24 cellular contexts compared by ENCODE assay signal in the genomic region with DNA sequence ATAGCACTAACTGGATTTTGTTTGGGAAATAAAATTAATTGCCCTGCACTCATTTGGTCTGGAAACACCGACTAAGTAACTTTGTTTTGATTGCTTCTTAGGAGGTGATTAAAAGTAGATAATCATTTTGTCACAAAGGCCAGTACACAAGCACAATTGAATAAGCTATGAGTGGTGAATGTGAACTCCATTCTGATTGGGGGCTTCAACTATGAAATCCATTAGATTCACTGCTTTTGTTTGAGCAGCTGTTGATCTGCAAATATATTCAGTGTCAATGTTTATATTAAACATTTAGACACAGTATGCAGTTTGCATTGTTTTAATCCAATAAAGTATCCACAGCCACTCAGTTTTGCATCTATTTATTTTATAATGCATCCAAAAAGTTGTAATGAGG.
DNase-seq lines count a peak whose midpoint lies in the region; ATAC-seq and TF ChIP-seq lines count a peak whose summit lies in the region.
"Had no signal": no experiment of that assay in that cellular context is flagged by ENCODE, and none has a peak within 500 bp of the region (broad histone marks: within the 10 kb centered on the region; RNA-seq: fewer than 3 reads in every experiment).

No MANE protein-coding gene starts in this region.

- TF ChIP-seq CTCF in OCI-LY1 (IDR thresholded peaks at IDR 0.05; ENCODE audit: low read length) (no peak), RWPE1 (conservative IDR thresholded peaks at IDR 0.05; ENCODE audit: low read depth) (no peak), natural killer cell (IDR thresholded peaks at IDR 0.05) (no peak)

- H3K4me1 ChIP-seq in OCI-LY1 (ENCODE audit: insufficient read depth, low read length, severe bottlenecking), result peaks cover 54% of the 10 kb centered on the region
- H3K4me1 ChIP-seq: BE2C, Peyer's patch, SJSA1 had no signal

- no peaks in the 10 kb centered on the region for H3K27me3 Mint-ChIP-seq in natural killer cell (ENCODE audit: low read depth in 2 of 2)
- H3K27me3 Mint-ChIP-seq: CD8-positive, alpha-beta memory T cell had no signal

- no peaks in the 10 kb centered on the region for H3K27me3 ChIP-seq in OCI-LY1 (ENCODE audit: insufficient read depth, low read length)
- H3K27me3 ChIP-seq: BE2C, Peyer's patch, SJSA1 had no signal

- CTCF ChIA-PET in RWPE1 (lab: Yijun Ruan, JAX), result no interaction called here

- intact Hi-C loops in natural killer cell (cut with micrococcal nuclease), result no loop called here

- no peak for ATAC-seq in natural killer cell
- ATAC-seq: K562 had no signal

- H4K20me1 ChIP-seq in OCI-LY1 (ENCODE audit: insufficient read depth, low read length), result no peaks in the 10 kb centered on the region

- peaks cover 8 to 9% of the 10 kb centered on the region in 2 donors for H3K9me3 Mint-ChIP-seq in natural killer cell

- no peaks in the 10 kb centered on the region for H3K36me3 Mint-ChIP-seq in natural killer cell
- H3K36me3 Mint-ChIP-seq: CD14-positive monocyte; CD8-positive, alpha-beta memory T cell had no signal

- H3K4me2 ChIP-seq in OCI-LY1 (ENCODE audit: low read length), result no peak overlapping the region

- no peaks in the 10 kb centered on the region; the same call in 1 of the 2 replicates for H3K36me3 ChIP-seq in OCI-LY1 (ENCODE audit: insufficient read depth, low read length)
- H3K36me3 ChIP-seq: BE2C, Peyer's patch, SJSA1 had no signal

- no peaks in the 10 kb centered on the region for H3K79me2 ChIP-seq in OCI-LY1 (ENCODE audit: insufficient read depth, low read length)

- H2AFZ ChIP-seq in OCI-LY1 (ENCODE audit: low read length), result 0 out of 2 replicates have a peak overlapping the region, but pooled peaks have one; percentile 6
- H2AFZ ChIP-seq: GM23248 had no signal

- H3K27ac ChIP-seq in OCI-LY1 (ENCODE audit: low read depth, low read length, poor library complexity, severe bottlenecking) (peak overlapping the region; percentile 54), RWPE1 (no peak overlapping the region)
- H3K27ac ChIP-seq: GM23248, Peyer's patch, SJSA1 had no signal

- no peaks in the 10 kb centered on the region for H3K4me1 Mint-ChIP-seq in natural killer cell
- H3K4me1 Mint-ChIP-seq: CD14-positive monocyte; CD8-positive, alpha-beta memory T cell had no signal

- H3K9me2 ChIP-seq in OCI-LY1 (ENCODE audit: low read depth, low read length), result no peaks in the 10 kb centered on the region

- no peak overlapping the region for H3K4me3 Mint-ChIP-seq in natural killer cell
- H3K4me3 Mint-ChIP-seq: CD14-positive monocyte; CD8-positive, alpha-beta memory T cell had no signal

- no peak overlapping the region for H3K4me3 ChIP-seq in OCI-LY1 (ENCODE audit: low read depth, low read length, poor library complexity, severe bottlenecking)
- H3K4me3 ChIP-seq: GM23248, K562, Peyer's patch, SJSA1 had no signal

- H3F3A ChIP-seq in OCI-LY1 (ENCODE audit: insufficient read depth, low read length), result no peaks in the 10 kb centered on the region

- POLR2A ChIA-PET in RWPE1 (lab: Yijun Ruan, JAX; ENCODE audit: low non-redundant PET), result no interaction called here

- no peak overlapping the region for H3K9ac ChIP-seq in OCI-LY1 (ENCODE audit: low read length)
- H3K9ac ChIP-seq: GM23248 had no signal

- H3K9me3 ChIP-seq in OCI-LY1 (ENCODE audit: low read length), result peaks cover 1% of the 10 kb centered on the region; the same call in 1 of the 2 replicates
- H3K9me3 ChIP-seq: BE2C, Peyer's patch, SJSA1 had no signal

- peak; percentile 20 for DNase-seq in NCI-H510A treated with DMSO at 0.1 percent for 48 hours (lab: John Stamatoyannopoulos, UW)
- DNase-seq in NCI-H510A (lab: John Stamatoyannopoulos, UW), result no peak
- peak; percentile 63 for DNase-seq in NCI-H69 (lab: John Stamatoyannopoulos, UW)
- DNase-seq in RWPE1 (ENCODE audit: low spot score), result no peak
- DNase-seq in NCI-H2107 (lab: John Stamatoyannopoulos, UW), result no peak
- DNase-seq in natural killer cell, result no peak
- DNase-seq: 8988T; ACHN; BE2C; Calu3; CD8-positive, alpha-beta memory T cell; GM23248; H7; MV-4-11; NCI-H1694 treated with DMSO at 0.1 percent for 48 hours; NCI-H2081 treated with DMSO at 0.1 percent for 48 hours; NCI-H526; OCI-M1; Peyer's patch; T-helper 2 cell had no signal

- H3K27ac Mint-ChIP-seq in natural killer cell, result no peak overlapping the region
- H3K27ac Mint-ChIP-seq: CD14-positive monocyte; CD8-positive, alpha-beta memory T cell had no signal

Comparison
In these comparisons a context has a peak if more than half of its experiments do, and no peak if none do; other contexts are left out.
1. DNase-seq: peak in NCI-H510A treated with DMSO at 0.1 percent for 48 hours (single experiment) and NCI-H69 (single experiment); none in NCI-H510A (single experiment), RWPE1 (single experiment), NCI-H2107 (single experiment) and natural killer cell (single experiment).